ENCODE assay signal across 8 cellular contexts in the genomic region with DNA sequence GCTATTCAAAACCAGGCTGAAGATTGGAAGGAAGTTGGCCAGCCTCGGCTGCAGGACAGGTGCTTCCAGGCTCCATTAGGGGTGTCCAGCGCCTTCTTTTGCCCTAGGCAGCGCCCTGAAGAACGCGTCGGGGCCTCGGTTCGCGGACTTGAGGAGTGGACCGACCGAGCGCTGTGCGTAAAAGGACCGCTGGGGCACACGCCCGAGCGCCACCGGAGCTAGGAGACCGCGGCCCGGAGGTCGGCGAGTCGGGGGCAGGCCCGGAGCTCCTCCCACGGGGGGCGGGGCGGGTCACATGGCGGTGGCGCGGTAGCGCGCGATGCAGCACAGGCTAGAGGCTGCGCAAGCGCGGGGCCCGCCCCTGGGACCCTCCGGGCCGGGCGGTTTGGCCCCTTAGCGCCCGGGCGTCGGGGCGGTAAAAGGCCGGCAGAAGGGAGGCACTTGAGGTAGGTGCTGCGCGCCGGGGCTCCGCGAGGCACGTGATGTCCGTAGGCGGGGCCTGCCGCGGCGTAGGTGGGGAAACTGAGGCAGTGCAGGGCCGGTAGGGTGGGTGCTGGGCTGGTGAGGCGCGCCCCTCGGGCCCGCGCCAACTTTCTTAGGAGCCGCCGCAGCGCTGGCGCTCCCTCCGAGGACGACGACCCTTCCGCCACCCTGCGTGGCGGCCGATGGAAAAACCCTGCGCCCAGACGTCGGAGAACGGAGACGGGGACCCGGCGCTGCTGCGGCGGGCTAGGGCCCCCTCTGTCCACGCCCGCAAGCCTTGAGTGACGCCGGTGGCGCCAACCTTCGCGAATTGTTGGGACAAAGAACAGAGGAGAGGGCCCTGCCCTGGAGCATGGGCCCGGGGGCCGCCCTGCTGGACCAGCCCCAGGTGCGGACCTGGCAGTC. TPM values are rescaled to one million over a fixed set of nuclear protein-coding genes. Genes with fewer than 3 reads are reported as not detected.
DNase-seq lines count a peak whose midpoint lies in the region; ATAC-seq, FAIRE-seq and TF ChIP-seq lines count a peak whose summit lies in the region.

TSS of gene PRXL2A (plus strand) at position 354 of the 888 bp plus-strand sequence. CDS start 11,917 bp downstream, outside the sequence.

- H3K9me3 ChIP-seq in keratinocyte (ENCODE audit: control insufficient read depth, low read depth, low read length): no peaks in the 10 kb centered on the region

- TF ChIP-seq CTCF in cardiac fibroblast (IDR thresholded peaks at IDR 0.05; ENCODE audit: low read depth, low read length) (no peak), keratinocyte (optimal IDR thresholded peaks at IDR 0.05 in 1 of 3, IDR thresholded peaks at IDR 0.05 in 1 of 3, conservative IDR thresholded peaks at IDR 0.05 in 1 of 3; ENCODE audit: extremely low read depth in 1 of 3, insufficient read depth in 2 of 3, low read length in 3 of 3) (no peak)

- H3K27me3 ChIP-seq in keratinocyte (ENCODE audit: control insufficient read depth, extremely low read depth, insufficient read depth, low read length): no peaks in the 10 kb centered on the region

- H3K4me3 ChIP-seq in cardiac fibroblast (replicated peaks in 1 of 2; ENCODE audit: low read depth in 2 of 2, low read length in 2 of 2) (peak within 1 kb of the TSS; percentile 49 to 63), keratinocyte (ENCODE audit: control insufficient read depth in 2 of 3, extremely low read depth in 1 of 3, insufficient read depth in 2 of 3, low read depth in 1 of 3, low read length in 3 of 3) (peak within 1 kb of the TSS; percentile 39 to 65 (median 54))

- peak; percentile 97 for ATAC-seq in GM18498 (IDR thresholded peaks at IDR 0.05; ENCODE audit: unreplicated experiment)
- peak; percentile 97 for ATAC-seq in HG02623 (IDR thresholded peaks at IDR 0.05; ENCODE audit: unreplicated experiment)

- peaks cover 51% of the 10 kb centered on the region for H3K4me1 ChIP-seq in keratinocyte (ENCODE audit: control insufficient read depth, extremely low read depth, insufficient read depth, low read length)

- peak within 1 kb of the TSS; percentile 54 for H3K9ac ChIP-seq in keratinocyte (ENCODE audit: control insufficient read depth, extremely low read depth, insufficient read depth, low read length)

- DNase-seq in NCI-H1417 treated with DMSO at 0.1 percent for 48 hours (lab: John Stamatoyannopoulos, UW) (peak; percentile 26), cardiac fibroblast (ENCODE audit: low read depth in 2 of 2) (peak; percentile 8 to 48), keratinocyte (ENCODE audit: low read depth, low spot score) (no peak), middle frontal gyrus (ENCODE audit: extremely low spot score, low spot score) (no peak)
- peak; percentile 37 for DNase-seq in activated CD4-positive, CD25-positive, alpha-beta regulatory T cell treated with anti-CD3 and anti-CD28 coated beads, Interleukin-2, amount 50 U/mL, for 16 hours (ENCODE audit: low read depth, low spot score)
- peak; percentile 57 to 82 for DNase-seq in stimulated activated CD4-positive, alpha-beta T cell treated with anti-CD3 and anti-CD28 coated beads, Interleukin-15, amount 100 ng/mL, for 1 hour (ENCODE audit: low read depth in 1 of 2, low spot score in 1 of 2)

- H3K27ac ChIP-seq in keratinocyte (ENCODE audit: control insufficient read depth, insufficient read depth, low read length): no peak within 1 kb of the TSS

- H2AFZ ChIP-seq in keratinocyte (ENCODE audit: control insufficient read depth, low read length): peak within 1 kb of the TSS; percentile 61

- H3K9me1 ChIP-seq in keratinocyte (ENCODE audit: control insufficient read depth, extremely low read depth, insufficient read depth, low read length): no peaks in the 10 kb centered on the region

- peaks cover 0 to 3% of the 10 kb centered on the region in 2 experiments for H3K36me3 ChIP-seq in keratinocyte (ENCODE audit: control insufficient read depth in 2 of 2, extremely low read depth in 1 of 2, insufficient read depth in 2 of 2, low read length in 2 of 2)

- dilution Hi-C loops in keratinocyte (cut with MboI; ENCODE audit: extremely low pct_ligation_motif_present, low sequenced_read_pairs): no loop called here

- H3K79me2 ChIP-seq in keratinocyte (ENCODE audit: control insufficient read depth, insufficient read depth, low read length): no peaks in the 10 kb centered on the region

- no peaks in the 10 kb centered on the region for H4K20me1 ChIP-seq in keratinocyte (ENCODE audit: control insufficient read depth, extremely low read depth, insufficient read depth, low read length)

- no peak for FAIRE-seq in keratinocyte (lab: Jason Lieb, UNC)

- H3K4me2 ChIP-seq in keratinocyte (ENCODE audit: control insufficient read depth, extremely low read depth, insufficient read depth, low read depth, low read length): peak within 1 kb of the TSS; percentile 81

RNA-seq across cellular contexts. Expression of gene PRXL2A, which starts in this region (rescaled TPM):
- polyA plus RNA-seq in keratinocyte: 50.2 to 71.6 TPM (median 53.3 TPM) in 3 replicates
- 28.2 TPM for polyA plus RNA-seq in keratinocyte (2011; ENCODE audit: low read depth)
- polyA plus RNA-seq in keratinocyte (2011; cell fraction: cytosol; rRNA removed): 40.1 and 45.4 TPM in 2 replicates
- 39.3 and 51.0 TPM in 2 replicates for polyA plus RNA-seq in keratinocyte (2011; cell fraction: nucleus; rRNA removed)
- 36.5 and 39.4 TPM in 2 replicates for polyA plus RNA-seq in keratinocyte (2012; ENCODE audit: low replicate concordance)
- 7.6 to 27.0 TPM (median 20.6 TPM) in 3 replicates for polyA minus RNA-seq in keratinocyte
- polyA minus RNA-seq in keratinocyte (2011; cell fraction: cytosol; rRNA and poly(A)+ RNA removed): 16.5 TPM
- polyA minus RNA-seq in keratinocyte (2011; cell fraction: nucleus; rRNA and poly(A)+ RNA removed): 11.3 and 24.3 TPM in 2 replicates

Comparison
In these comparisons a context has a peak if more than half of its experiments do, and no peak if none do; other contexts are left out.
1. DNase-seq: peak in NCI-H1417 treated with DMSO at 0.1 percent for 48 hours (single experiment), activated CD4-positive, CD25-positive, alpha-beta regulatory T cell treated with anti-CD3 and anti-CD28 coated beads, Interleukin-2, amount 50 U/mL, for 16 hours (single experiment), cardiac fibroblast (2 of 2) and stimulated activated CD4-positive, alpha-beta T cell treated with anti-CD3 and anti-CD28 coated beads, Interleukin-15, amount 100 ng/mL, for 1 hour (2 of 2); none in keratinocyte (single experiment) and middle frontal gyrus (single experiment).